8 cellular contexts compared by ENCODE assay signal in the genomic region with DNA sequence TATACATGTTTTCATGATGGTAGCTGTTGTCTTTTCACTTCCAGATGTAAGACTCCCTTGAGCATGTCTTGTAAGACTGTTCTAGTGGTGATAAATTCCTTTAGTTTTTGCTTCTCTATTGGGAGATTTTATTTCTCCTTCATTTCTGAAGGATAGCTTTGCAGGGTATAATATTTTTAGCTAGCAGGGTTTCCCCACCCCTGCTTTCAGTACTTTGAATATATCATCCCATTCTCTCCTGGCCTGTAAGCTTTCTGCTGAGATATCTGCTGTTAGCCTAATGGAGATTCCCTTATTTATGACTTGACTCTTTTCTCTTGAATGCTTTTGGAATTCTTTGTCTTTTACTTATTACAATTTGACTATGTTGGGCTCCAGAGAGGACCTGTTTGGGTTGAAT.
"Had no signal": no experiment of that assay in that cellular context is flagged by ENCODE, and none has a peak within 500 bp of the region (broad histone marks: within the 10 kb centered on the region; RNA-seq: fewer than 3 reads in every experiment).

No MANE protein-coding gene starts in this region.

- ATAC-seq: GM12878 had no signal

- DNase-seq: GDM1, GF-D8 had no signal

- H3K4me3 ChIP-seq: GM12878 had no signal

- FAIRE-seq: G401.6, GM12878, GM12891, GM12892, GM18507, GM19239 had no signal
